14 cellular contexts compared by ENCODE assay signal in genomic region chr7:25859412-25859704, GRCh38.
A peak's percentile ranks its signal among the peaks of the same experiment; 100 is the strongest.
DNase-seq lines count a peak whose midpoint lies in the region; ATAC-seq, FAIRE-seq and TF ChIP-seq lines count a peak whose summit lies in the region.
"Had no signal": no experiment of that assay in that cellular context is flagged by ENCODE, and none has a peak within 500 bp of the region (broad histone marks: within the 10 kb centered on the region; RNA-seq: fewer than 3 reads in every experiment).

No MANE protein-coding gene starts in this region.

- peaks cover 23% of the 10 kb centered on the region for H3K9me3 Mint-ChIP-seq in activated CD4-positive, alpha-beta T cell treated with anti-CD3 and anti-CD28 coated beads, Interleukin-2, amount 10 ng/mL, durations not matched to agents 7 days and 5 days

- peak overlapping the region in 2 of 4 experiments; percentile 12 to 66; a peak in 4 of 8 replicates for H3K4me3 ChIP-seq in H1 (ENCODE audit: extremely low read depth in 1 of 4, insufficient read depth in 2 of 4, low read depth in 3 of 4, low read length in 4 of 4)
- H3K4me3 ChIP-seq: MG63, upper lobe of right lung had no signal

- peaks cover 33 to 65% (median 51%) of the 10 kb centered on the region in 4 experiments; a peak in 6 of 7 replicates for H3K27me3 ChIP-seq in H1 (replicated peaks in 1 of 4; ENCODE audit: control insufficient read depth in 3 of 4, extremely low read depth in 1 of 4, insufficient read depth in 3 of 4, low read length in 3 of 4)

- H3K9ac ChIP-seq in H1 (replicated peaks in 1 of 4; ENCODE audit: extremely low read depth in 1 of 4, low read depth in 3 of 4, low read length in 3 of 4), result no peak overlapping the region

- 9% methylated on average over 11 of the region's 11 CpGs; no CpG with 5 or more reads in 1 of the 2 experiments for WGBS in H1 (ENCODE audit: extremely low coverage in 1 of 2, insufficient coverage in 1 of 2, insufficient read length in 1 of 2, insufficient replicate concordance in 2 of 2, low coverage in 1 of 2, low lambda C conversion rate in 2 of 2, missing lambda C conversion rate in 1 of 2), 2 experiments

- no peak overlapping the region for H3K27ac ChIP-seq in H1 (ENCODE audit: low read depth, low read length)
- H3K27ac ChIP-seq: upper lobe of right lung had no signal

- peaks cover 7 to 15% (median 9%) of the 10 kb centered on the region in 4 experiments for H3K4me1 ChIP-seq in H1 (replicated peaks in 1 of 4; ENCODE audit: control insufficient read depth in 3 of 4, insufficient read depth in 4 of 4, low read length in 3 of 4)
- H3K4me1 ChIP-seq: upper lobe of right lung had no signal

- H2BK12ac ChIP-seq in H1 (ENCODE audit: low read depth, low read length), result no peak overlapping the region; the same call in 1 of the 2 replicates

- H2AK5ac ChIP-seq in H1 (ENCODE audit: low read depth, low read length), result no peak overlapping the region

- CTCF ChIA-PET in activated CD4-positive, alpha-beta T cell treated with anti-CD3 and anti-CD28 coated beads, Interleukin-2, amount 10 ng/mL, durations not matched to agents 7 days and 5 days (lab: Charles Lee), result no interaction called here
- CTCF ChIA-PET in H1 (lab: Charles Lee; ENCODE audit: partially characterized antibody), result no interaction called here

- H3K14ac ChIP-seq in H1 (ENCODE audit: insufficient read length), result no peak overlapping the region

- H3K23ac ChIP-seq in H1 (ENCODE audit: insufficient read length), result no peak overlapping the region

- no peaks in the 10 kb centered on the region for H3K9me3 ChIP-seq in H1 (ENCODE audit: insufficient read depth in 2 of 2, low read depth in 1 of 2, low read length in 1 of 2)
- H3K9me3 ChIP-seq: MG63, upper lobe of right lung had no signal

- no peak overlapping the region for H3K27ac Mint-ChIP-seq in activated CD4-positive, alpha-beta T cell treated with anti-CD3 and anti-CD28 coated beads, Interleukin-2, amount 10 ng/mL, durations not matched to agents 7 days and 5 days

- H2BK120ac ChIP-seq in H1 (replicated peaks; ENCODE audit: low read depth, low read length), result no peak overlapping the region

- peaks cover 12% of the 10 kb centered on the region for H3K36me3 Mint-ChIP-seq in activated CD4-positive, alpha-beta T cell treated with anti-CD3 and anti-CD28 coated beads, Interleukin-2, amount 10 ng/mL, durations not matched to agents 7 days and 5 days (ENCODE audit: low read depth)

- no peak overlapping the region for H2BK15ac ChIP-seq in H1 (ENCODE audit: low read length)

- no peak for TF ChIP-seq EP300 in H1 (IDR thresholded peaks at IDR 0.05; ENCODE audit: borderline replicate concordance in 1 of 2, low read depth in 2 of 2, low read length in 2 of 2)

- FAIRE-seq in H1 (lab: Jason Lieb, UNC), result no peak
- FAIRE-seq: endometrium had no signal

- ATAC-seq in omental fat pad (ENCODE audit: low FRiP score) (no peak), GM18867 (IDR thresholded peaks at IDR 0.05; ENCODE audit: unreplicated experiment) (no peak)
- ATAC-seq: upper lobe of right lung had no signal

- TF ChIP-seq CTCF in H1 (IDR thresholded peaks at IDR 0.05; ENCODE audit: control extremely low read depth in 1 of 3, insufficient read depth in 1 of 3, low read depth in 1 of 3, low read length in 3 of 3) (no peak), omental fat pad (IDR thresholded peaks at IDR 0.05) (no peak)

- POLR2A ChIA-PET in activated CD4-positive, alpha-beta T cell treated with anti-CD3 and anti-CD28 coated beads, Interleukin-2, amount 10 ng/mL, durations not matched to agents 7 days and 5 days (lab: Charles Lee), result no interaction called here
- POLR2A ChIA-PET in H1 (lab: Charles Lee; ENCODE audit: partially characterized antibody), result no interaction called here

- DNase-seq in activated CD4-positive, alpha-beta T cell treated with anti-CD3 and anti-CD28 coated beads, Interleukin-2, amount 10 ng/mL, durations not matched to agents 7 days and 5 days, result no peak
- no peak for DNase-seq in activated CD4-positive, alpha-beta T cell treated with anti-CD3 and anti-CD28 coated beads, Interleukin-2, amount 50 U/mL, for 48 hours
- peak; percentile 56 for DNase-seq in LoVo (ENCODE audit: low spot score)
- DNase-seq in H1 (ENCODE audit: low read depth in 1 of 2, low spot score in 2 of 2), result peak in 1 of 2 experiments; percentile 51
- peak; percentile 59 for DNase-seq in retina
- no peak for DNase-seq in omental fat pad (ENCODE audit: low spot score)
- no peak for DNase-seq in NCI-H1417 treated with DMSO at 0.1 percent for 48 hours (lab: John Stamatoyannopoulos, UW)
- DNase-seq: C1 segment of cervical spinal cord; MG63; NCI-H1930; stimulated activated naive CD4-positive, alpha-beta T cell treated with Interleukin-2 at 50 U/mL for 16 hours; upper lobe of right lung had no signal

- peaks cover 6% of the 10 kb centered on the region for H3K23me2 ChIP-seq in H1 (ENCODE audit: low read depth, low read length)

- peaks cover 35% of the 10 kb centered on the region for H3K27me3 Mint-ChIP-seq in activated CD4-positive, alpha-beta T cell treated with anti-CD3 and anti-CD28 coated beads, Interleukin-2, amount 10 ng/mL, durations not matched to agents 7 days and 5 days

- peak overlapping the region; percentile 91 to 92; a peak in 3 of 4 replicates for H3K4me2 ChIP-seq in H1 (ENCODE audit: insufficient read depth in 1 of 2, low read depth in 2 of 2, low read length in 2 of 2)

- no peaks in the 10 kb centered on the region for H3K79me2 ChIP-seq in H1 (ENCODE audit: control insufficient read depth in 1 of 2, insufficient read depth in 2 of 2, low read length in 2 of 2)

- H3K4me3 Mint-ChIP-seq in activated CD4-positive, alpha-beta T cell treated with anti-CD3 and anti-CD28 coated beads, Interleukin-2, amount 10 ng/mL, durations not matched to agents 7 days and 5 days, result peak overlapping the region; percentile 32

- peaks cover 5 to 8% of the 10 kb centered on the region in 2 experiments for H4K20me1 ChIP-seq in H1 (replicated peaks in 1 of 2; ENCODE audit: control insufficient read depth in 1 of 2, insufficient read depth in 2 of 2, low read length in 2 of 2)

- no peak overlapping the region for H3K4ac ChIP-seq in H1 (replicated peaks; ENCODE audit: insufficient read length, low read depth, low read length)

- no peaks in the 10 kb centered on the region for H3K79me1 ChIP-seq in H1 (ENCODE audit: low read depth, low read length)

- no peaks in the 10 kb centered on the region; a peak in 1 of 8 replicates for H3K36me3 ChIP-seq in H1 (ENCODE audit: control insufficient read depth in 2 of 4, insufficient read depth in 4 of 4, low read length in 3 of 4)
- H3K36me3 ChIP-seq: MG63, upper lobe of right lung had no signal

- H4K5ac ChIP-seq in H1 (ENCODE audit: insufficient read length, low read depth, low read length), result no peak overlapping the region

- H4K91ac ChIP-seq in H1 (replicated peaks; ENCODE audit: insufficient read length, low read length), result no peak overlapping the region

- TF ChIP-seq RAD21 in H1 (IDR thresholded peaks at IDR 0.05 in 1 of 2, conservative IDR thresholded peaks at IDR 0.05 in 1 of 2; ENCODE audit: low read depth in 2 of 2, low read length in 2 of 2), result no peak

- H3K4me1 Mint-ChIP-seq in activated CD4-positive, alpha-beta T cell treated with anti-CD3 and anti-CD28 coated beads, Interleukin-2, amount 10 ng/mL, durations not matched to agents 7 days and 5 days, result peaks cover 52% of the 10 kb centered on the region

- TF ChIP-seq POLR2A in H1 (IDR thresholded peaks at IDR 0.05; ENCODE audit: control extremely low read depth in 1 of 2, low read depth in 2 of 2, low read length in 2 of 2), result no peak

- no peak overlapping the region for H3K56ac ChIP-seq in H1 (replicated peaks; ENCODE audit: insufficient read length, low read depth, low read length)

- no peak overlapping the region for H2BK5ac ChIP-seq in H1 (ENCODE audit: low read depth, low read length)

- H2AFZ ChIP-seq in H1 (ENCODE audit: low read length), result no peak overlapping the region

- no peak overlapping the region for H3K18ac ChIP-seq in H1 (ENCODE audit: extremely low read depth, low read length)

- H4K8ac ChIP-seq in H1 (ENCODE audit: extremely low read depth, insufficient read depth, low read length), result no peak overlapping the region; the same call in 1 of the 2 replicates

- no peak overlapping the region for H2BK20ac ChIP-seq in H1 (ENCODE audit: low read length)

TF ChIP-seq in H1, 55 proteins besides CTCF, POLR2A, EP300 and RAD21:
- TF ChIP-seq RNF2 (IDR thresholded peaks at IDR 0.05; ENCODE audit: borderline replicate concordance, low read depth, low read length, missing control alignments, poor library complexity, severe bottlenecking) (peak; percentile 64), KDM5A (IDR thresholded peaks at IDR 0.05; ENCODE audit: low read length) (no peak), HDAC6 (IDR thresholded peaks at IDR 0.05; ENCODE audit: low read depth, low read length) (no peak)

Comparison
In these comparisons a context has a peak if more than half of its experiments do, and no peak if none do; other contexts are left out.
1. DNase-seq: peak in LoVo (single experiment) and retina (single experiment); none in activated CD4-positive, alpha-beta T cell treated with anti-CD3 and anti-CD28 coated beads, Interleukin-2, amount 10 ng/mL, durations not matched to agents 7 days and 5 days (single experiment), activated CD4-positive, alpha-beta T cell treated with anti-CD3 and anti-CD28 coated beads, Interleukin-2, amount 50 U/mL, for 48 hours (0 of 2), omental fat pad (single experiment) and NCI-H1417 treated with DMSO at 0.1 percent for 48 hours (single experiment).